Comparison of ENCODE assay signal across 18 cellular contexts in the genomic region with DNA sequence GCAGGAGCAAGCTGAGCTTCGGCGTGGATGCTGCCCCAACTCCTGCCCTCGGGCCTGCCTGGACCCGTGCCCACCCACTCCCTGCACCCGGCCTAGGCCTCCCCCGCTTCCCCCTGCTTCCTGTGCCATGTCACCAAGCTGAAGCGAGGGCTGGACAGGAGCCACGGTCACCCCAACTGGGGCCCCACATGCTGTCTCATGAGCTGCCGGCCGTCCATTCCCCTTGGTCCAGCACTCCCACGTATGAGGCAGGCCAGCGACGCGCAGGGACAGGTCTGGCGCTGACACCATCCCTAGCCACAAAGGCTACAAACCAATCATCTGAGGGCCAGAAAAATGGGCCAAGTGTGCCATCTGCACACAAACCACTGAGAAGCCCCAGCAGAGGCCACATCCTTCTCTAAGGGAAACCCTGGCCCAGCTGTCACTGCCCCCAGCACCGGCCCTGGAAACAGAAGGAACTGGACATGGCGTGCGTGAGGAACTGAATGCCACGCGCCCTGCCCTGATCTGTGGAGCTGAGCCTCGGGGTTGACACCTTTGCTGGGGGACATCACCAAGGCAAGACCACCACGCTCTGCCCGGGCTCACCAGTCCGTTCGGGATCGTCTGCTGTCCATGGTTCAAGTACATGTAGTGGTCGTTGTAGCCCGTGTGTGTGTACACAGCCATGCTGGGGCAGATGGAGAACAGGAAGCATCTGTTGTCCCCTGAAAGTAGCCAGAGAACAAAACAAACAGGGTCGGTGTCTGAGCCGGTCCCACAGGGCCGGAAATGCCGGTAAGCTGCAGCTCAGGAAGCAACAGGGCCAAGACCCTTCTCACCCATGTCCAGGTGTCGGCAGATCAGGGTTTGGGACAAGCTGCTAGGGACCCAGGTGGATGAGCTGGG. TPM values are rescaled to one million over a fixed set of nuclear protein-coding genes. Genes with fewer than 3 reads are reported as not detected.
DNase-seq lines count a peak whose midpoint lies in the region; TF ChIP-seq lines count a peak whose summit lies in the region.
"Had no signal": no experiment of that assay in that cellular context is flagged by ENCODE, and none has a peak within 500 bp of the region (broad histone marks: within the 10 kb centered on the region; RNA-seq: fewer than 3 reads in every experiment).

No MANE protein-coding gene starts in this region.

- no CpG with 5 or more reads among the region's 33 CpGs for WGBS in neuronal stem cell (ENCODE audit: extremely low coverage in 2 of 2, insufficient read length in 2 of 2, insufficient replicate concordance in 1 of 2), 2 donors

- no peak overlapping the region for H4K8ac ChIP-seq in neuronal stem cell (ENCODE audit: low read depth, low read length)

- H3K4me2 ChIP-seq in BLaER1 treated with 17β-estradiol and CSF1 and Interleukin-3, amounts not matched to agents 10 nM and 100 nM = peak overlapping the region in 8 of 11 experiments; percentile 40 to 63 (median 56); a peak in 15 of 22 replicates
- no peak overlapping the region for H3K4me2 ChIP-seq in neuronal stem cell (ENCODE audit: insufficient read depth, low read length, poor library complexity, severe bottlenecking)

- H3K4me1 ChIP-seq in BLaER1 treated with 17β-estradiol and CSF1 and Interleukin-3, amounts not matched to agents 10 nM and 100 nM = peaks cover 7 to 30% (median 21%) of the 10 kb centered on the region in 10 experiments; a peak in 18 of 20 replicates
- H3K4me1 ChIP-seq in colonic mucosa = no peaks in the 10 kb centered on the region
- no peaks in the 10 kb centered on the region for H3K4me1 ChIP-seq in neuronal stem cell (ENCODE audit: control insufficient read depth in 2 of 2, insufficient read depth in 1 of 2, low read depth in 1 of 2, low read length in 2 of 2)
- H3K4me1 ChIP-seq in SJCRH30 = no peaks in the 10 kb centered on the region
- H3K4me1 ChIP-seq: thyroid gland had no signal

- H3K18ac ChIP-seq in neuronal stem cell (ENCODE audit: low read length) = peak overlapping the region; percentile 55

- no peak overlapping the region for H3K14ac ChIP-seq in neuronal stem cell (ENCODE audit: low read length)

- peak; percentile 76 to 90 for DNase-seq in NCI-H524 (lab: John Stamatoyannopoulos, UW)
- peak; percentile 15 for DNase-seq in colonic mucosa
- DNase-seq in neuronal stem cell (ENCODE audit: low spot score) = no peak
- no peak for DNase-seq in GM13977 (ENCODE audit: low spot score)
- DNase-seq in GM03348 (ENCODE audit: low spot score) = no peak
- DNase-seq in GM20000 (ENCODE audit: low spot score) = no peak
- DNase-seq in SJCRH30 = no peak
- DNase-seq: cerebellar nuclear complex, DMS53, foreskin melanocyte, Karpas-422, left colon, NCI-H2171, NCI-H82, SW 1271 had no signal

- TF ChIP-seq CTCF in colonic mucosa (IDR thresholded peaks at IDR 0.05) = no peak
- no peak for TF ChIP-seq CTCF in GM13977 (IDR thresholded peaks at IDR 0.05; ENCODE audit: extremely low read depth, insufficient read depth, missing control alignments)
- TF ChIP-seq CTCF in GM20000 (IDR thresholded peaks at IDR 0.05; ENCODE audit: extremely low read depth, missing control alignments) = no peak

- H2BK5ac ChIP-seq in neuronal stem cell (ENCODE audit: low read length) = no peak overlapping the region

- H3K4me3 ChIP-seq in BLaER1 treated with 17β-estradiol and CSF1 and Interleukin-3, amounts not matched to agents 10 nM and 100 nM = no peak overlapping the region
- no peak overlapping the region for H3K4me3 ChIP-seq in colonic mucosa
- H3K4me3 ChIP-seq in neuronal stem cell (ENCODE audit: low read length in 2 of 2) = no peak overlapping the region
- H3K4me3 ChIP-seq in SJCRH30 = no peak overlapping the region
- H3K4me3 ChIP-seq: thyroid gland had no signal

- H2AFZ ChIP-seq in neuronal stem cell (ENCODE audit: low read length) = no peak overlapping the region

- H4K91ac ChIP-seq in neuronal stem cell (ENCODE audit: low read depth, low read length, poor library complexity) = no peak overlapping the region

- peaks cover 13 to 81% (median 37%) of the 10 kb centered on the region in 11 experiments; a peak in 20 of 22 replicates for H3K36me3 ChIP-seq in BLaER1 treated with 17β-estradiol and CSF1 and Interleukin-3, amounts not matched to agents 10 nM and 100 nM
- H3K36me3 ChIP-seq in colonic mucosa = peaks cover 5% of the 10 kb centered on the region
- peaks cover 16 to 68% of the 10 kb centered on the region in 2 donors for H3K36me3 ChIP-seq in neuronal stem cell (replicated peaks in 1 of 2; ENCODE audit: control insufficient read depth in 2 of 2, insufficient read depth in 2 of 2, low read length in 2 of 2)
- no peaks in the 10 kb centered on the region for H3K36me3 ChIP-seq in SJCRH30

- peaks cover 0 to 12% (median 0%) of the 10 kb centered on the region in 11 experiments; a peak in 1 of 22 replicates for H4K20me1 ChIP-seq in BLaER1 treated with 17β-estradiol and CSF1 and Interleukin-3, amounts not matched to agents 10 nM and 100 nM

- H3K79me1 ChIP-seq in neuronal stem cell (ENCODE audit: low read depth, low read length) = no peaks in the 10 kb centered on the region

- intact Hi-C loops in colonic mucosa (cut with DNase I) = loop anchor here (5.0 to 10.0 kb wide), 3 partner anchors 205 to 517 kb away; a partner anchor contains a TSS

- no peaks in the 10 kb centered on the region for H3K9me3 ChIP-seq in BLaER1 treated with 17β-estradiol and CSF1 and Interleukin-3, amounts not matched to agents 10 nM and 100 nM (replicated peaks in 1 of 11)
- H3K9me3 ChIP-seq in colonic mucosa (no peaks in the 10 kb centered on the region), neuronal stem cell (replicated peaks in 1 of 2; ENCODE audit: control insufficient read depth in 2 of 2, insufficient read depth in 1 of 2, low read depth in 1 of 2, low read length in 2 of 2) (no peaks in the 10 kb centered on the region), SJCRH30 (replicated peaks) (no peaks in the 10 kb centered on the region)
- H3K9me3 ChIP-seq: thyroid gland had no signal

- H2BK12ac ChIP-seq in neuronal stem cell (ENCODE audit: low read length) = no peak overlapping the region

- H3K23ac ChIP-seq in neuronal stem cell (ENCODE audit: low read depth, low read length, poor library complexity) = no peak overlapping the region

- in situ Hi-C loops in GM13977 (cut with MboI; ENCODE audit: low pct_unique_long_range_greater_than_20kb, low sequenced_read_pairs, unreplicated experiment) = loop anchor here (25.0 kb wide), 1 partner anchor 195 kb away; a partner anchor contains a TSS

- H3K4ac ChIP-seq in neuronal stem cell (ENCODE audit: low read length) = no peak overlapping the region

- no peak overlapping the region for H2BK15ac ChIP-seq in neuronal stem cell (ENCODE audit: low read length)

- H3K9ac ChIP-seq in BLaER1 treated with 17β-estradiol and CSF1 and Interleukin-3, amounts not matched to agents 10 nM and 100 nM = peak overlapping the region in 6 of 11 experiments; percentile 7 to 37 (median 24); a peak in 6 of 22 replicates
- H3K9ac ChIP-seq in colonic mucosa (ENCODE audit: low read depth in 2 of 2, low read length in 2 of 2) (no peak overlapping the region), neuronal stem cell (ENCODE audit: low read depth, low read length, poor library complexity) (peak overlapping the region; percentile 67)

- H3K27me3 ChIP-seq in BLaER1 treated with 17β-estradiol and CSF1 and Interleukin-3, amounts not matched to agents 10 nM and 100 nM = no peaks in the 10 kb centered on the region
- H3K27me3 ChIP-seq in colonic mucosa = no peaks in the 10 kb centered on the region
- H3K27me3 ChIP-seq in neuronal stem cell (ENCODE audit: control insufficient read depth in 3 of 3, insufficient read depth in 3 of 3, low read depth in 1 of 3, low read length in 3 of 3) = no peaks in the 10 kb centered on the region
- no peaks in the 10 kb centered on the region for H3K27me3 ChIP-seq in SJCRH30
- H3K27me3 ChIP-seq: thyroid gland had no signal

- no peak overlapping the region for H2AK5ac ChIP-seq in neuronal stem cell (ENCODE audit: low read depth, low read length)

- peak overlapping the region in 2 of 11 experiments; percentile 5 to 17; a peak in 2 of 22 replicates for H3K27ac ChIP-seq in BLaER1 treated with 17β-estradiol and CSF1 and Interleukin-3, amounts not matched to agents 10 nM and 100 nM
- H3K27ac ChIP-seq in colonic mucosa (no peak overlapping the region), neuronal stem cell (replicated peaks; ENCODE audit: low read length) (no peak overlapping the region), SJCRH30 (no peak overlapping the region)
- H3K27ac ChIP-seq: C4-2B had no signal

- H2BK120ac ChIP-seq in neuronal stem cell (ENCODE audit: low read depth, low read length) = no peak overlapping the region

RNA-seq across cellular contexts. Expression of a gene that starts 22.2 kb away (rescaled TPM):
- 10 to 100 TPM; 17.0 to 23.4 TPM for total RNA-seq in colonic mucosa
- 8.0 TPM for polyA plus RNA-seq in neuronal stem cell (2013, experiment 1 of 2)
- polyA plus RNA-seq in neuronal stem cell (2013, experiment 2 of 2) = 8.4 TPM
- 4.8 and 5.1 TPM in 2 replicates for total RNA-seq in SJCRH30 (2014; rRNA removed; shearing (Covaris generic))

Comparison
In these comparisons a context has a peak if more than half of its experiments do, and no peak if none do; other contexts are left out.
1. H3K9ac ChIP-seq: peak in BLaER1 treated with 17β-estradiol and CSF1 and Interleukin-3, amounts not matched to agents 10 nM and 100 nM (6 of 11) and neuronal stem cell (single experiment); none in colonic mucosa (0 of 2).
2. DNase-seq: peak in NCI-H524 (2 of 2) and colonic mucosa (single experiment); none in neuronal stem cell (single experiment), GM13977 (single experiment), GM03348 (single experiment), GM20000 (single experiment) and SJCRH30 (0 of 2).